ENCODE assay signal across 1 cellular context in the genomic region with DNA sequence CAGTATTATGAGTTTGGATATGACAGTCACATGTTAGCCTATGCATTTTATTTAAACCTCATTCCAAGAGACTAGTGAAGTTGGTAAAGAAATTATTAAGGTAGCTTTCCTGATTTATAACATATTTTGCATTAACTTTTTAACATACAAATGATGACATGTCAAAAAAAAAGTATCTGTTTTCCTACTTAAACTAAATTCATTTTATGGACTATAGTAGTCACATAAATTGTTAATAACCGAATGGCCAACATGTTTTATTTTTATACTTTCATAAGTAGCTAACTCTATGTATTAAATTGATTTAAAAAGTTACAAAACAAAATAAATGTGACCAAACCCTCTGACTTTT.
TF ChIP-seq lines count a peak whose summit lies in the region.

No MANE protein-coding gene starts in this region.

TF ChIP-seq in IMR-90, 13 proteins besides CTCF, POLR2A, EP300 and RAD21 (continued from another document):
- TF ChIP-seq, protein P1, sequence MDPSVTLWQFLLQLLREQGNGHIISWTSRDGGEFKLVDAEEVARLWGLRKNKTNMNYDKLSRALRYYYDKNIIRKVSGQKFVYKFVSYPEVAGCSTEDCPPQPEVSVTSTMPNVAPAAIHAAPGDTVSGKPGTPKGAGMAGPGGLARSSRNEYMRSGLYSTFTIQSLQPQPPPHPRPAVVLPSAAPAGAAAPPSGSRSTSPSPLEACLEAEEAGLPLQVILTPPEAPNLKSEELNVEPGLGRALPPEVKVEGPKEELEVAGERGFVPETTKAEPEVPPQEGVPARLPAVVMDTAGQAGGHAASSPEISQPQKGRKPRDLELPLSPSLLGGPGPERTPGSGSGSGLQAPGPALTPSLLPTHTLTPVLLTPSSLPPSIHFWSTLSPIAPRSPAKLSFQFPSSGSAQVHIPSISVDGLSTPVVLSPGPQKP (IDR thresholded peaks at IDR 0.05; ENCODE audit: borderline replicate concordance, low read depth, low read length), result no peak
- TF ChIP-seq CHD1 (IDR thresholded peaks at IDR 0.05; ENCODE audit: low read depth, low read length), result no peak
- no peak for TF ChIP-seq NFE2L2 (IDR thresholded peaks at IDR 0.05; ENCODE audit: low read depth, low read length)
- TF ChIP-seq SMC3 (IDR thresholded peaks at IDR 0.05; ENCODE audit: low read depth, low read length), result no peak
- TF ChIP-seq, protein P2, sequence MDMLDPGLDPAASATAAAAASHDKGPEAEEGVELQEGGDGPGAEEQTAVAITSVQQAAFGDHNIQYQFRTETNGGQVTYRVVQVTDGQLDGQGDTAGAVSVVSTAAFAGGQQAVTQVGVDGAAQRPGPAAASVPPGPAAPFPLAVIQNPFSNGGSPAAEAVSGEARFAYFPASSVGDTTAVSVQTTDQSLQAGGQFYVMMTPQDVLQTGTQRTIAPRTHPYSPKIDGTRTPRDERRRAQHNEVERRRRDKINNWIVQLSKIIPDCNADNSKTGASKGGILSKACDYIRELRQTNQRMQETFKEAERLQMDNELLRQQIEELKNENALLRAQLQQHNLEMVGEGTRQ (IDR thresholded peaks at IDR 0.05; ENCODE audit: low read depth, low read length), result no peak
